8 cellular contexts compared by ENCODE assay signal in the genomic region with DNA sequence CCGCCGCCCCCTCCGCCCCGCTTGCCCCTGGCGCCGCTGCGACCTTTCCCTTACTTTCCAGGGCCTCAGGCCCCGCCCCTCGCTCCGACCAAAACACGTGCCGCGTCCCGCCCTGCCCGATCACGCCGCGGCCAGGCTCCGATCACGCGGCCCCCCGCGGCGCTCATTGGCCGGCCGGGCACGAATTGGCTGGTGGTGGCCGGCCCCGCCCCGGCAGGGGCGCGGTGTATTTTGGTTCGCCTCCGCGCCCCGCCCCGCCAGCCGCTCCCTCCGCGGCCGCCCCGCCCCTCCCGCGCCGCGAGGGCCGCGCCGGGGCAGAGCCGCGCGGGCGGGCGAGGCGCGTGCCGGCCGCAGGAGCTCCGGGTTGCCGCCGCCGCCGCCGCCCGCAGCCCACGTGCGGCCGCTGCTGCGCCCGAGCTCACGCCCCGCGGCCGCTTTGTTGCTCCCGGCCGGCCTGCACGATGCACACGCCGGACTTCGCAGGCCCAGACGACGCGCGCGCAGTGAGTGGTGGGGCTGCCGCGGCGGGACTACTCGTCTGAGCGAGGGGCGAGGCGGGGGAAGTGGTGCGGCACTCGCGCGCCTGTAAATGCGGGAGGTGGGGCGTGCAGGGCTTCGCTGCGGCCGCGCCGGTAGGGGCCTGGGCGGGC. TPM values are rescaled to one million over a fixed set of nuclear protein-coding genes. Genes with fewer than 3 reads are reported as not detected.
DNase-seq lines count a peak whose midpoint lies in the region; ATAC-seq and TF ChIP-seq lines count a peak whose summit lies in the region.

TSS of gene KLF11 (plus strand) at position 295 of the 650 bp plus-strand sequence. CDS start at position 462, 167 bp downstream.

- ATAC-seq in CD8-positive, alpha-beta T cell: peak; percentile 64
- ATAC-seq in GM21390 (IDR thresholded peaks at IDR 0.05; ENCODE audit: unreplicated experiment): peak; percentile 64
- peak; percentile 72 for ATAC-seq in PC-3

- H3K79me2 ChIP-seq in PC-3 (ENCODE audit: low read length): peaks cover 12% of the 10 kb centered on the region

- peaks cover 20% of the 10 kb centered on the region for H3K36me3 Mint-ChIP-seq in CD8-positive, alpha-beta T cell

- H3K9me3 ChIP-seq in CD8-positive, alpha-beta T cell (ENCODE audit: low read length): no peaks in the 10 kb centered on the region
- H3K9me3 ChIP-seq in PC-3 (ENCODE audit: low read length) (no peaks in the 10 kb centered on the region), esophagus squamous epithelium (no peaks in the 10 kb centered on the region)

- peak within 1 kb of the TSS; percentile 47 for H3K4me3 ChIP-seq in CD8-positive, alpha-beta T cell (ENCODE audit: low read depth, low read length)
- H3K4me3 ChIP-seq in PC-3 (ENCODE audit: low read length) (peak within 1 kb of the TSS; percentile 63), esophagus squamous epithelium (peak within 1 kb of the TSS; percentile 50 to 94 (median 62))

- POLR2A ChIA-PET in CD8-positive, alpha-beta T cell (lab: Charles Lee): interaction anchor here (0.6 to 1.6 kb wide), 7 partner anchors 9 to 570 kb away, joined by 3 to 6 read pairs (median 4); partner anchors contain the start of genes ODC1 and TAF1B
- POLR2A ChIA-PET in PC-3 (lab: Charles Lee; ENCODE audit: unreplicated experiment): no interaction called here

- H3K9ac ChIP-seq in PC-3 (ENCODE audit: low read length): peak within 1 kb of the TSS; percentile 45; the same call in 1 of the 2 replicates

- TF ChIP-seq POLR2A in esophagus squamous epithelium (IDR thresholded peaks at IDR 0.05): peak in 2 of 4 donors; percentile 64 to 71

- H3K27ac Mint-ChIP-seq in CD8-positive, alpha-beta T cell: peak within 1 kb of the TSS; percentile 90

- peaks cover 2% of the 10 kb centered on the region for H3K36me3 ChIP-seq in CD8-positive, alpha-beta T cell (ENCODE audit: insufficient read depth, low read length)
- H3K36me3 ChIP-seq in PC-3 (ENCODE audit: low read depth, low read length) (peaks cover 8% of the 10 kb centered on the region; the same call in 1 of the 2 replicates), esophagus squamous epithelium (peaks cover 8 to 25% (median 9%) of the 10 kb centered on the region in 3 donors)

- 0% methylated on average over 1 to 9 of the region's 104 CpGs for WGBS in esophagus squamous epithelium, 2 donors

- H3K4me2 ChIP-seq in PC-3 (ENCODE audit: low read length): peak within 1 kb of the TSS; percentile 80

- no peaks in the 10 kb centered on the region for H3K27me3 Mint-ChIP-seq in CD8-positive, alpha-beta T cell (ENCODE audit: low read depth)

- peaks cover 21% of the 10 kb centered on the region for H3K4me1 Mint-ChIP-seq in CD8-positive, alpha-beta T cell (ENCODE audit: low read depth)

- no peak for TF ChIP-seq CTCF in CD8-positive, alpha-beta T cell (IDR thresholded peaks at IDR 0.05)
- TF ChIP-seq CTCF in PC-3 (conservative IDR thresholded peaks at IDR 0.05; ENCODE audit: low read depth, low read length) (no peak), esophagus squamous epithelium (IDR thresholded peaks at IDR 0.05) (peak in 2 of 6 experiments; percentile 13 to 25)

- H3K4me3 Mint-ChIP-seq in CD8-positive, alpha-beta T cell: peak within 1 kb of the TSS; percentile 84

- H2AFZ ChIP-seq in PC-3 (ENCODE audit: low read length): peak within 1 kb of the TSS; percentile 75

- no TSS peak for BruUV-seq in PC-3 (replicated peaks; lab: Mats Ljungman, UMichigan)

- peak within 1 kb of the TSS; percentile 67 for H3K27ac ChIP-seq in CD8-positive, alpha-beta T cell (ENCODE audit: low read depth, low read length)
- peak within 1 kb of the TSS; percentile 56 for H3K27ac ChIP-seq in PC-3 (ENCODE audit: low read length)
- H3K27ac ChIP-seq in esophagus squamous epithelium: peak within 1 kb of the TSS; percentile 90 to 100 (median 97)

- H3K27me3 ChIP-seq in CD8-positive, alpha-beta T cell (ENCODE audit: insufficient read depth, low read length): no peaks in the 10 kb centered on the region
- H3K27me3 ChIP-seq in PC-3 (ENCODE audit: low read length) (no peaks in the 10 kb centered on the region), esophagus squamous epithelium (no peaks in the 10 kb centered on the region)

- intact Hi-C loops in CD8-positive, alpha-beta T cell (cut with DNase I, micrococcal nuclease): loop anchor here (1.0 to 10.0 kb wide), 11 partner anchors 37 to 1359 kb away; partner anchors contain the start of genes ADAM17 (in 2 of the 2), YWHAQ (in 2 of the 2), CYS1 (in 1 of the 2) and GRHL1 (in 1 of the 2)
- intact Hi-C loops in PC-3 (cut with micrococcal nuclease): no loop called here
- intact Hi-C loops in esophagus squamous epithelium (cut with DNase I): no loop called here

- H3F3A ChIP-seq in PC-3 (ENCODE audit: low read length, unreplicated experiment): no peaks in the 10 kb centered on the region

- no peaks in the 10 kb centered on the region for H4K20me1 ChIP-seq in PC-3 (ENCODE audit: low read length)

- H3K9me2 ChIP-seq in PC-3 (replicated peaks; ENCODE audit: low read length): no peaks in the 10 kb centered on the region

- CTCF ChIA-PET in CD8-positive, alpha-beta T cell (lab: Charles Lee): interaction anchor here (1.3 to 10.5 kb wide), 4 partner anchors 15 to 244 kb away, joined by 3 to 279 read pairs (median 40); no protein-coding TSS in a partner anchor
- CTCF ChIA-PET in PC-3 (lab: Charles Lee): interaction anchor here (0.9 kb wide), 1 partner anchor 59 kb away, joined by 3 read pairs; no protein-coding TSS in a partner anchor

- peak; percentile 63 to 84 (median 81) for DNase-seq in CD8-positive, alpha-beta T cell
- peak in 73 of 76 experiments; percentile 45 to 94 (median 88) for DNase-seq in HUDEP-2 (lab: John Stamatoyannopoulos, UW; ENCODE audit: unreplicated experiment in 76 of 76)
- DNase-seq in PC-3: peak; percentile 84
- peak; percentile 73 for DNase-seq in activated T-helper 1 cell treated with Interleukin-2 at 50 U/mL for 16 hours (ENCODE audit: low read depth)
- DNase-seq in esophagus squamous epithelium (lab: John Stamatoyannopoulos, UW): peak; percentile 58
- peak; percentile 88 for DNase-seq in myocyte (ENCODE audit: low read depth)
- DNase-seq in stimulated activated CD8-positive, alpha-beta memory T cell treated with anti-CD3 and anti-CD28 coated beads, Interleukin-7, amount 100 ng/mL, for 1 hour (ENCODE audit: low read depth in 2 of 2): peak; percentile 55 to 65

- H3K9me3 Mint-ChIP-seq in CD8-positive, alpha-beta T cell: no peaks in the 10 kb centered on the region

- peaks cover 18% of the 10 kb centered on the region for H3K4me1 ChIP-seq in CD8-positive, alpha-beta T cell (ENCODE audit: insufficient read depth, low read length)
- peaks cover 5% of the 10 kb centered on the region for H3K4me1 ChIP-seq in PC-3 (ENCODE audit: insufficient read depth, low read length)
- H3K4me1 ChIP-seq in esophagus squamous epithelium: peaks cover 14 to 83% (median 53%) of the 10 kb centered on the region in 3 donors

RNA-seq across cellular contexts. Expression of gene KLF11, which starts in this region (rescaled TPM):
- 10 to 100 TPM; 28.6 to 30.3 TPM for total RNA-seq in CD8-positive, alpha-beta T cell
- total RNA-seq in PC-3 (2014; rRNA removed): 13.4 and 14.0 TPM in 2 replicates
- total RNA-seq in esophagus squamous epithelium: 10 to 100 TPM in 2 of 4 donors, 1 to 10 TPM in 2; 2.2 to 13.2 (median 8.2) TPM
- 4.6 and 5.1 TPM in 2 replicates for total RNA-seq in myocyte
- polyA plus RNA-seq in myocyte (2012): 6.2 TPM

Comparison
In these comparisons a context has a peak if more than half of its experiments do, and no peak if none do; other contexts are left out.
1. Peak in every context shown above with its lines: DNase-seq, ATAC-seq, H3K4me3 ChIP-seq and H3K27ac ChIP-seq.
2. intact Hi-C loops: an anchor here in CD8-positive, alpha-beta T cell (1.0 to 10.0 kb wide); none called in PC-3 and esophagus squamous epithelium.